Comparison of ENCODE assay signal across 10 cellular contexts in genomic region chr5:90802695-90803317, GRCh38.
DNase-seq lines count a peak whose midpoint lies in the region; ATAC-seq, FAIRE-seq and TF ChIP-seq lines count a peak whose summit lies in the region.
"Had no signal": no experiment of that assay in that cellular context is flagged by ENCODE, and none has a peak within 500 bp of the region (broad histone marks: within the 10 kb centered on the region; RNA-seq: fewer than 3 reads in every experiment).

No MANE protein-coding gene starts in this region.

- no peaks in the 10 kb centered on the region for H3K36me3 ChIP-seq in astrocyte (ENCODE audit: insufficient read depth, low read length)
- no peaks in the 10 kb centered on the region for H3K36me3 ChIP-seq in tibial artery

- no peak overlapping the region for H3K9ac ChIP-seq in astrocyte (ENCODE audit: low read length)

- H3K4me2 ChIP-seq in astrocyte (ENCODE audit: low read length), result no peak overlapping the region

- H3K4me3 Mint-ChIP-seq in HFFc6 (no peak overlapping the region), astrocyte (ENCODE audit: unreplicated experiment) (no peak overlapping the region)
- H3K4me3 Mint-ChIP-seq: naive thymus-derived CD8-positive, alpha-beta T cell; T-helper 1 cell treated with Interleukin-12 subunit alpha and Interleukin-12 subunit beta and Interleukin-4 antibody, amounts not matched to agents 30 μg/mL and 1 μg/mL, for 36 hours had no signal

- intact Hi-C loops in tibial artery (cut with DNase I; ENCODE audit: low total_unique reads), result no loop called here

- DNase-seq in AML-193 (lab: John Stamatoyannopoulos, UW) (peak; percentile 25 to 28), GM10266 (ENCODE audit: extremely low spot score) (peak; percentile 40), HFFc6 (peak; percentile 32), NCI-H1048 (lab: John Stamatoyannopoulos, UW) (peak; percentile 11), astrocyte (ENCODE audit: low read depth) (peak; percentile 12), kidney tubule cell (ENCODE audit: low spot score) (peak; percentile 60), tibial artery (no peak)

- H3K4me1 ChIP-seq in astrocyte (ENCODE audit: insufficient read depth, low read length) (no peaks in the 10 kb centered on the region), tibial artery (no peaks in the 10 kb centered on the region)

- no peak overlapping the region for H2AFZ ChIP-seq in astrocyte (ENCODE audit: low read depth, low read length)

- H3K36me3 Mint-ChIP-seq in HFFc6 (ENCODE audit: low read depth) (no peaks in the 10 kb centered on the region), astrocyte (ENCODE audit: low read depth, unreplicated experiment) (no peaks in the 10 kb centered on the region)

- ATAC-seq in GM19023 (IDR thresholded peaks at IDR 0.05; ENCODE audit: unreplicated experiment), result no peak

- H3K9me3 ChIP-seq in astrocyte (ENCODE audit: insufficient read depth, low read depth, low read length) (no peaks in the 10 kb centered on the region), tibial artery (no peaks in the 10 kb centered on the region)

- no peaks in the 10 kb centered on the region for H3K27me3 ChIP-seq in astrocyte (ENCODE audit: insufficient read depth, low read length)
- no peaks in the 10 kb centered on the region for H3K27me3 ChIP-seq in tibial artery

- H3K79me2 ChIP-seq in astrocyte (ENCODE audit: insufficient read depth, low read length), result no peaks in the 10 kb centered on the region

- TF ChIP-seq CTCF in GM10266 (IDR thresholded peaks at IDR 0.05; ENCODE audit: control insufficient read depth, insufficient read depth, low read depth, missing control alignments) (peak; percentile 70), HFFc6 (IDR thresholded peaks at IDR 0.05) (peak; percentile 77), astrocyte (IDR thresholded peaks at IDR 0.05; ENCODE audit: insufficient read depth, low read depth, low read length) (peak; percentile 88), tibial artery (IDR thresholded peaks at IDR 0.05) (peak in 1 of 2 experiments; percentile 34)

- H4K20me1 ChIP-seq in astrocyte (ENCODE audit: insufficient read depth, low read length), result no peaks in the 10 kb centered on the region

- 0 out of 2 replicates have a peak, but pooled peaks cover 8% of the 10 kb centered on the region for H3K9me3 Mint-ChIP-seq in HFFc6
- peaks cover 10% of the 10 kb centered on the region for H3K9me3 Mint-ChIP-seq in astrocyte (ENCODE audit: unreplicated experiment)
- H3K9me3 Mint-ChIP-seq: T-helper 1 cell treated with Interleukin-12 subunit alpha and Interleukin-12 subunit beta and Interleukin-4 antibody, amounts not matched to agents 30 μg/mL and 1 μg/mL, for 36 hours had no signal

- H3K27ac ChIP-seq in astrocyte (ENCODE audit: low read depth, low read length) (no peak overlapping the region), tibial artery (no peak overlapping the region)

- no peaks in the 10 kb centered on the region for H3K4me1 Mint-ChIP-seq in HFFc6 (ENCODE audit: low read depth)
- peaks cover 2% of the 10 kb centered on the region for H3K4me1 Mint-ChIP-seq in astrocyte (ENCODE audit: low read depth, unreplicated experiment)
- H3K4me1 Mint-ChIP-seq: naive thymus-derived CD8-positive, alpha-beta T cell had no signal

- H3K27me3 Mint-ChIP-seq in HFFc6 (ENCODE audit: insufficient read depth) (no peaks in the 10 kb centered on the region; the same call in none of the 2 replicates), astrocyte (ENCODE audit: low read depth, unreplicated experiment) (no peaks in the 10 kb centered on the region)

- H3K4me3 ChIP-seq in astrocyte (ENCODE audit: insufficient read depth, low read depth, low read length), result no peak overlapping the region
- no peak overlapping the region for H3K4me3 ChIP-seq in tibial artery

- no peak overlapping the region for H3K27ac Mint-ChIP-seq in HFFc6
- H3K27ac Mint-ChIP-seq in astrocyte (ENCODE audit: unreplicated experiment), result no peak overlapping the region
- H3K27ac Mint-ChIP-seq: naive thymus-derived CD8-positive, alpha-beta T cell; T-helper 1 cell treated with Interleukin-12 subunit alpha and Interleukin-12 subunit beta and Interleukin-4 antibody, amounts not matched to agents 30 μg/mL and 1 μg/mL, for 36 hours had no signal

- no peak for FAIRE-seq in astrocyte (lab: Jason Lieb, UNC)

Comparison
In these comparisons a context has a peak if more than half of its experiments do, and no peak if none do; other contexts are left out.
1. DNase-seq: peak in AML-193 (2 of 2), GM10266 (single experiment), HFFc6 (single experiment), NCI-H1048 (single experiment), astrocyte (single experiment) and kidney tubule cell (single experiment); none in tibial artery (0 of 2).